21 cellular contexts compared by ENCODE assay signal in genomic region chr6:131778134-131778533, GRCh38.
"Had no signal": no experiment of that assay in that cellular context is flagged by ENCODE, and none has a peak within 500 bp of the region (broad histone marks: within the 10 kb centered on the region; RNA-seq: fewer than 3 reads in every experiment).

No MANE protein-coding gene starts in this region.

- H3K79me2 ChIP-seq: parathyroid adenoma had no signal

- H3K27ac ChIP-seq: adrenal gland, body of pancreas, cardiac muscle cell, epithelial cell of prostate, foreskin keratinocyte, left lung, neutrophil, parathyroid adenoma, thyroid gland had no signal

- H3K9me3 ChIP-seq: adrenal gland, body of pancreas, left lung, neutrophil, thyroid gland had no signal

- H3K36me3 ChIP-seq: adrenal gland, cardiac muscle cell, left lung, neutrophil, thyroid gland had no signal

- DNase-seq: activated CD4-positive, alpha-beta T cell treated with anti-CD3 and anti-CD28 coated beads for 1 hour; activated CD4-positive, alpha-beta T cell treated with anti-CD3 and anti-CD28 coated beads, Interleukin-2, amount 50 U/mL, for 1 hour; activated CD8-positive, alpha-beta T cell treated with anti-CD3 and anti-CD28 coated beads, Interleukin-2, amount 10 ng/mL, durations not matched to agents 7 days and 5 days; activated gamma-delta T cell; adrenal gland; body of pancreas; foreskin keratinocyte; immature natural killer cell; kidney glomerular epithelial cell; right cardiac atrium; stimulated activated CD4-positive, alpha-beta T cell treated with anti-CD3 and anti-CD28 coated beads, Interleukin-15, amount 100 ng/mL, for 24 hours; stimulated activated CD8-positive, alpha-beta memory T cell treated with anti-CD3 and anti-CD28 coated beads, Interleukin-4, amount 100 ng/mL, for 48 hours; stimulated activated naive B cell treated with anti-CD40 and anti-IgM and Interleukin-4, amounts not matched to agents 10 μg/mL and 1 μg/mL and 100 μg/mL, for 72 hours; T-helper 9 cell; thyroid gland had no signal

- H3K27me3 ChIP-seq: adrenal gland, body of pancreas, cardiac muscle cell, left lung, neutrophil, thyroid gland had no signal

- H3K4me3 ChIP-seq: adrenal gland, body of pancreas, cardiac muscle cell, left lung, skin epidermis, thyroid gland had no signal

- H3K9ac ChIP-seq: parathyroid adenoma had no signal

- H3K4me1 ChIP-seq: adrenal gland, body of pancreas, foreskin keratinocyte, left lung, parathyroid adenoma had no signal

- H2AFZ ChIP-seq: parathyroid adenoma had no signal
